33 cellular contexts compared by ENCODE assay signal in the genomic region with DNA sequence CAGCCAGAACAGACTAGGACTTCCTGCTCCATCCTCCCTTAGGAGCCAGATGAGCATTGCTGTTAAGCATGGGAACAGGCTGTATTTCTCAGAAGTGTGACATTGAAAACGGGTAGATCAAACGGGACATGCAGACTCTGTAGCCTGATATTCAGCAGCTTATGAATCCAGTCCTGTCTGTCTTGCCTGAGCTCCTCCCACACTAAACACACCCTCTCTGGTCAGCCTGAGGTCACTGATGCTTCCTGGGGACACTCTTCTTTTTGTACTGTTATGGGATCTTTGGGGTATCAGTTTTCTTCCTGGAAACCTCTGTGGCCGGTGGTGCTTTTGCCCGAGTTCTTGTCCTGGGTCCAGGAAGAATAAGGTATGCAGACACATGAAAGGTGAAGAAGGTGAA. TPM values are rescaled to one million over a fixed set of nuclear protein-coding genes. Genes with fewer than 3 reads are reported as not detected.
"Had no signal": no experiment of that assay in that cellular context is flagged by ENCODE, and none has a peak within 500 bp of the region (broad histone marks: within the 10 kb centered on the region; RNA-seq: fewer than 3 reads in every experiment).

No MANE protein-coding gene starts in this region.

- H3K36me3 Mint-ChIP-seq: activated naive CD4-positive, alpha-beta T cell treated with anti-CD3 and anti-CD28 coated beads, Interleukin-2, amount 50 U/mL, for 24 hours; activated naive CD8-positive, alpha-beta T cell treated with anti-CD3 and anti-CD28 coated beads, Interleukin-2, amount 10 ng/mL, durations not matched to agents 7 days and 5 days; T-cell had no signal

- DNase-seq: activated CD4-positive, alpha-beta T cell treated with anti-CD3 and anti-CD28 coated beads for 1 hour; activated CD4-positive, alpha-beta T cell treated with anti-CD3 and anti-CD28 coated beads for 48 hours; activated CD4-positive, CD25-positive, alpha-beta regulatory T cell; activated CD8-positive, alpha-beta T cell treated with anti-CD3 and anti-CD28 coated beads for 36 hours; activated gamma-delta T cell; activated naive CD4-positive, alpha-beta T cell treated with Interleukin-2 at 50 U/mL for 16 hours; activated naive CD8-positive, alpha-beta T cell treated with anti-CD3 and anti-CD28 coated beads, Interleukin-2, amount 10 ng/mL, durations not matched to agents 7 days and 5 days; activated T-cell treated with anti-CD3 and anti-CD28 coated beads, Interleukin-2, amount 50 U/mL, for 1 hour; amygdala; body of pancreas; caudate nucleus; MM.1S; MV-4-11; NCI-H1092; NCI-H1436 treated with DMSO at 0.1 percent for 48 hours; NCI-H1694 treated with DMSO at 0.1 percent for 48 hours; NCI-H2029; NCI-H345; NCI-H524 treated with DMSO at 0.1 percent for 48 hours; SIG-M5; T-cell; T1000; WERI-Rb-1 had no signal

- ATAC-seq: activated CD8-positive, alpha-beta T cell treated with anti-CD3 and anti-CD28 coated beads for 36 hours; body of pancreas; Panc1; SK-N-SH treated with all-trans-retinoic acid at 6 μM for 48 hours; T-cell had no signal

- H3K36me3 ChIP-seq: ascending aorta, breast epithelium, WERI-Rb-1 had no signal

- H3K9ac ChIP-seq: KMS-11 had no signal

- H3K4me3 Mint-ChIP-seq: activated CD8-positive, alpha-beta T cell treated with anti-CD3 and anti-CD28 coated beads for 36 hours; activated naive CD4-positive, alpha-beta T cell treated with anti-CD3 and anti-CD28 coated beads, Interleukin-2, amount 50 U/mL, for 24 hours; activated naive CD8-positive, alpha-beta T cell treated with anti-CD3 and anti-CD28 coated beads, Interleukin-2, amount 10 ng/mL, durations not matched to agents 7 days and 5 days; T-cell had no signal

- H3K9me3 Mint-ChIP-seq: activated CD8-positive, alpha-beta T cell treated with anti-CD3 and anti-CD28 coated beads for 36 hours; activated naive CD4-positive, alpha-beta T cell treated with anti-CD3 and anti-CD28 coated beads, Interleukin-2, amount 50 U/mL, for 24 hours; activated naive CD8-positive, alpha-beta T cell treated with anti-CD3 and anti-CD28 coated beads, Interleukin-2, amount 10 ng/mL, durations not matched to agents 7 days and 5 days; activated T-helper 2 cell treated with anti-CD3 and anti-CD28 coated beads, Interferon-gamma antibody, Interleukin-2, Interleukin-4, amounts not matched to agents 10 μg/mL and 5 μg/mL and 100 μg/mL, durations not matched to agents 14 hours and 24 hours and 36 hours; T-cell had no signal

- H3K4me2 ChIP-seq: KMS-11 had no signal

- H3K27me3 Mint-ChIP-seq: activated naive CD8-positive, alpha-beta T cell treated with anti-CD3 and anti-CD28 coated beads, Interleukin-2, amount 10 ng/mL, durations not matched to agents 7 days and 5 days had no signal

- H3K27ac ChIP-seq: ascending aorta, body of pancreas, breast epithelium, KMS-11, WERI-Rb-1 had no signal

- H3K27me3 ChIP-seq: ascending aorta, body of pancreas, breast epithelium had no signal

- H3K4me1 ChIP-seq: ascending aorta, body of pancreas, breast epithelium had no signal

- H3K27ac Mint-ChIP-seq: activated CD8-positive, alpha-beta T cell treated with anti-CD3 and anti-CD28 coated beads for 36 hours; activated naive CD4-positive, alpha-beta T cell treated with anti-CD3 and anti-CD28 coated beads, Interleukin-2, amount 50 U/mL, for 24 hours; activated naive CD8-positive, alpha-beta T cell treated with anti-CD3 and anti-CD28 coated beads, Interleukin-2, amount 10 ng/mL, durations not matched to agents 7 days and 5 days; activated T-helper 2 cell treated with anti-CD3 and anti-CD28 coated beads, Interferon-gamma antibody, Interleukin-2, Interleukin-4, amounts not matched to agents 10 μg/mL and 5 μg/mL and 100 μg/mL, durations not matched to agents 14 hours and 24 hours and 36 hours; T-cell had no signal

- H3K4me3 ChIP-seq: ascending aorta, body of pancreas, breast epithelium had no signal

- H3K9me3 ChIP-seq: ascending aorta, body of pancreas, breast epithelium had no signal

- H3K4me1 Mint-ChIP-seq: activated naive CD4-positive, alpha-beta T cell treated with anti-CD3 and anti-CD28 coated beads, Interleukin-2, amount 50 U/mL, for 24 hours; activated naive CD8-positive, alpha-beta T cell treated with anti-CD3 and anti-CD28 coated beads, Interleukin-2, amount 10 ng/mL, durations not matched to agents 7 days and 5 days; T-cell had no signal

RNA-seq across cellular contexts. Expression of gene C11orf91, which starts 35.8 kb away (rescaled TPM):
- total RNA-seq: activated CD8-positive, alpha-beta memory T cell treated with anti-CD3 and anti-CD28 coated beads for 36 hours; activated CD8-positive, alpha-beta T cell treated with anti-CD3 and anti-CD28 coated beads for 36 hours; activated T-helper 2 cell treated with anti-CD3 and anti-CD28 coated beads, Interferon-gamma antibody, Interleukin-2, Interleukin-4, amounts not matched to agents 10 μg/mL and 5 μg/mL and 100 μg/mL, durations not matched to agents 14 hours and 24 hours and 36 hours; ascending aorta; body of pancreas; breast epithelium; NCI-H460; RPMI7951 had no signal
